In genomic region chr16:9095998-9096397, GRCh38 we compare ENCODE assay signal across 10 cellular contexts. TPM values are rescaled to one million over a fixed set of nuclear protein-coding genes. Genes with fewer than 3 reads are reported as not detected.
DNase-seq lines count a peak whose midpoint lies in the region; ATAC-seq and TF ChIP-seq lines count a peak whose summit lies in the region.
"Had no signal": no experiment of that assay in that cellular context is flagged by ENCODE, and none has a peak within 500 bp of the region (broad histone marks: within the 10 kb centered on the region; RNA-seq: fewer than 3 reads in every experiment).

No MANE protein-coding gene starts in this region.

- peaks cover 71% of the 10 kb centered on the region for H3K4me1 Mint-ChIP-seq in CD8-positive, alpha-beta T cell (ENCODE audit: low read depth)
- H3K4me1 Mint-ChIP-seq in chondrocyte (ENCODE audit: low read depth) (peaks cover 72% of the 10 kb centered on the region), nephron progenitor cell (peaks cover 55% of the 10 kb centered on the region)

- no peak for ATAC-seq in CD8-positive, alpha-beta T cell

- H3K4me3 ChIP-seq in CD8-positive, alpha-beta T cell (ENCODE audit: low read depth, low read length), result peak overlapping the region; percentile 8
- H3K4me3 ChIP-seq in Loucy (ENCODE audit: low read length, poor library complexity, severe bottlenecking), result peak overlapping the region; percentile 91
- no peak overlapping the region for H3K4me3 ChIP-seq in sigmoid colon
- H3K4me3 ChIP-seq in BE2C (ENCODE audit: low read depth, low read length), result no peak overlapping the region
- H3K4me3 ChIP-seq: HAP-1 had no signal

- POLR2A ChIA-PET in CD8-positive, alpha-beta T cell (lab: Charles Lee), result no interaction called here

- H3K9me2 ChIP-seq in Loucy (replicated peaks; ENCODE audit: low read depth, low read length), result no peaks in the 10 kb centered on the region

- peaks cover 79% of the 10 kb centered on the region for H3K4me1 ChIP-seq in CD8-positive, alpha-beta T cell (ENCODE audit: insufficient read depth, low read length)
- H3K4me1 ChIP-seq in Loucy (ENCODE audit: insufficient read depth, low read length, poor library complexity, severe bottlenecking) (peaks cover 34% of the 10 kb centered on the region), sigmoid colon (peaks cover 0 to 82% (median 77%) of the 10 kb centered on the region in 4 donors), BE2C (0 out of 2 replicates have a peak, but pooled peaks cover 3% of the 10 kb centered on the region)

- peak overlapping the region; percentile 66 for H3K4me3 Mint-ChIP-seq in CD8-positive, alpha-beta T cell
- H3K4me3 Mint-ChIP-seq in chondrocyte (ENCODE audit: unreplicated experiment) (peak overlapping the region; percentile 32), nephron progenitor cell (peak overlapping the region; percentile 98)

- H3F3A ChIP-seq in Loucy (ENCODE audit: low read depth), result no peaks in the 10 kb centered on the region

- TF ChIP-seq EP300 in sigmoid colon (IDR thresholded peaks at IDR 0.05), result no peak

- peaks cover 76% of the 10 kb centered on the region for H4K20me1 ChIP-seq in Loucy (ENCODE audit: insufficient read depth, low read length, poor library complexity, severe bottlenecking)

- peak overlapping the region; percentile 45 for H3K27ac Mint-ChIP-seq in CD8-positive, alpha-beta T cell
- H3K27ac Mint-ChIP-seq in chondrocyte (ENCODE audit: unreplicated experiment) (peak overlapping the region; percentile 69), nephron progenitor cell (no peak overlapping the region)

- no peaks in the 10 kb centered on the region for H3K9me3 ChIP-seq in CD8-positive, alpha-beta T cell (ENCODE audit: low read length)
- H3K9me3 ChIP-seq in Loucy (ENCODE audit: insufficient read depth, low read depth, low read length) (no peaks in the 10 kb centered on the region), sigmoid colon (no peaks in the 10 kb centered on the region), BE2C (no peaks in the 10 kb centered on the region)
- H3K9me3 ChIP-seq: HAP-1 had no signal

- no peak for TF ChIP-seq CTCF in CD8-positive, alpha-beta T cell (IDR thresholded peaks at IDR 0.05)
- TF ChIP-seq CTCF in Loucy (conservative IDR thresholded peaks at IDR 0.05; ENCODE audit: low read length) (no peak), chondrocyte (IDR thresholded peaks at IDR 0.05) (no peak), nephron progenitor cell (IDR thresholded peaks at IDR 0.05) (no peak), sigmoid colon (IDR thresholded peaks at IDR 0.05) (no peak), BE2C (IDR thresholded peaks at IDR 0.05; ENCODE audit: low read depth, low read length) (no peak)

- H3K36me3 Mint-ChIP-seq in CD8-positive, alpha-beta T cell, result peaks cover 73% of the 10 kb centered on the region
- H3K36me3 Mint-ChIP-seq in chondrocyte (ENCODE audit: low read depth) (peaks cover 24% of the 10 kb centered on the region), nephron progenitor cell (ENCODE audit: low read depth) (peaks cover 68% of the 10 kb centered on the region)

- H3K27me3 ChIP-seq in CD8-positive, alpha-beta T cell (ENCODE audit: insufficient read depth, low read length), result no peaks in the 10 kb centered on the region
- H3K27me3 ChIP-seq in Loucy (ENCODE audit: insufficient read depth, low read length, poor library complexity, severe bottlenecking) (no peaks in the 10 kb centered on the region), sigmoid colon (no peaks in the 10 kb centered on the region), BE2C (no peaks in the 10 kb centered on the region)

- H3K9ac ChIP-seq in Loucy (ENCODE audit: low read depth, low read length, poor library complexity, severe bottlenecking), result no peak overlapping the region
- H3K9ac ChIP-seq: parathyroid adenoma had no signal

- peaks cover 93% of the 10 kb centered on the region for H3K79me2 ChIP-seq in Loucy (ENCODE audit: insufficient read depth, low read length)

- TF ChIP-seq POLR2A in sigmoid colon (IDR thresholded peaks at IDR 0.05), result no peak

- peaks cover 17% of the 10 kb centered on the region for H3K36me3 ChIP-seq in CD8-positive, alpha-beta T cell (ENCODE audit: insufficient read depth, low read length)
- H3K36me3 ChIP-seq in Loucy (ENCODE audit: insufficient read depth, low read length) (no peaks in the 10 kb centered on the region), sigmoid colon (peaks cover 0 to 16% (median 2%) of the 10 kb centered on the region in 4 donors), BE2C (peaks cover 72% of the 10 kb centered on the region)

- H2AFZ ChIP-seq in Loucy (ENCODE audit: low read length), result no peak overlapping the region
- H2AFZ ChIP-seq: parathyroid adenoma had no signal

- intact Hi-C loops in CD8-positive, alpha-beta T cell (cut with DNase I, micrococcal nuclease), result loop anchor here in 1 of 2 experiments (2.0 kb wide), 1 partner anchor 13 kb away; no protein-coding TSS in a partner anchor
- intact Hi-C loops in sigmoid colon (cut with DNase I), result loop anchor here (10.0 kb wide), 2 partner anchors 301 to 1649 kb away; partner anchors contain the start of genes NUBP1, PMM2 and TMEM186

- no peak overlapping the region for H3K27ac ChIP-seq in CD8-positive, alpha-beta T cell (ENCODE audit: low read depth, low read length)
- no peak overlapping the region for H3K27ac ChIP-seq in sigmoid colon
- H3K27ac ChIP-seq: parathyroid adenoma had no signal

- peak overlapping the region; percentile 96 for H3K4me2 ChIP-seq in Loucy (ENCODE audit: low read depth, low read length, poor library complexity, severe bottlenecking)

- CTCF ChIA-PET in CD8-positive, alpha-beta T cell (lab: Charles Lee), result interaction anchor here (1.3 kb wide), 1 partner anchor 160 kb away, joined by 3 read pairs; no protein-coding TSS in a partner anchor

- no peaks in the 10 kb centered on the region for H3K9me3 Mint-ChIP-seq in CD8-positive, alpha-beta T cell
- H3K9me3 Mint-ChIP-seq in chondrocyte (ENCODE audit: low read depth) (no peaks in the 10 kb centered on the region), nephron progenitor cell (no peaks in the 10 kb centered on the region)

- DNase-seq in CD8-positive, alpha-beta T cell, result no peak
- DNase-seq in chondrocyte (ENCODE audit: low spot score) (no peak), nephron progenitor cell (no peak), sigmoid colon (no peak), BE2C (no peak), amniotic stem cell (lab: John Stamatoyannopoulos, UW) (no peak), mesenteric fat pad (ENCODE audit: low spot score) (no peak)

- H3K27me3 Mint-ChIP-seq in CD8-positive, alpha-beta T cell (ENCODE audit: low read depth), result no peaks in the 10 kb centered on the region
- no peaks in the 10 kb centered on the region for H3K27me3 Mint-ChIP-seq in chondrocyte (ENCODE audit: low read depth)
- peaks cover 4% of the 10 kb centered on the region for H3K27me3 Mint-ChIP-seq in nephron progenitor cell (ENCODE audit: low read depth, poor library complexity)

RNA-seq across cellular contexts. Expression of gene HAPSTR1, which starts 4.6 kb away (rescaled TPM):
- total RNA-seq in CD8-positive, alpha-beta T cell, result 100 to 1,000 TPM; 189 to 191 TPM
- 82.5 to 84.3 TPM (median 83.0 TPM) in 3 replicates for total RNA-seq in chondrocyte
- total RNA-seq in sigmoid colon, result 10 to 100 TPM; 43.8 to 47.6 (median 46.2) TPM
- polyA plus RNA-seq in sigmoid colon, result 10 to 100 TPM; 12.6 to 23.1 (median 19.7) TPM
- polyA plus RNA-seq in BE2C (2012; ENCODE audit: insufficient read depth, insufficient read length, low read depth), result 34.2 TPM
- 57.7 TPM for total RNA-seq in mesenteric fat pad

Comparison
In these comparisons a context has a peak if more than half of its experiments do, and no peak if none do; other contexts are left out.
1. H3K4me3 ChIP-seq: peak in CD8-positive, alpha-beta T cell (single experiment) and Loucy (single experiment); none in sigmoid colon (0 of 4) and BE2C (single experiment).
2. H3K4me3 Mint-ChIP-seq: peak in every context shown above with its lines; median percentile 98 in nephron progenitor cell; 66 in CD8-positive, alpha-beta T cell; 32 in chondrocyte.